ENCODE assay signal across 19 cellular contexts in genomic region chr12:128971802-128972201, GRCh38.
A peak's percentile ranks its signal among the peaks of the same experiment; 100 is the strongest.
DNase-seq lines count a peak whose midpoint lies in the region; ATAC-seq and TF ChIP-seq lines count a peak whose summit lies in the region.
"Had no signal": no experiment of that assay in that cellular context is flagged by ENCODE, and none has a peak within 500 bp of the region (broad histone marks: within the 10 kb centered on the region; RNA-seq: fewer than 3 reads in every experiment).

No MANE protein-coding gene starts in this region.

- DNase-seq in DMS153 treated with DMSO at 0.1 percent for 48 hours (lab: John Stamatoyannopoulos, UW; ENCODE audit: unreplicated experiment): peak; percentile 81
- peak; percentile 62 for DNase-seq in NCI-H1092 treated with DMSO at 0.1 percent for 48 hours (lab: John Stamatoyannopoulos, UW)
- DNase-seq in NCI-H526 (lab: John Stamatoyannopoulos, UW): peak; percentile 24 to 70
- peak; percentile 2 for DNase-seq in kidney glomerular epithelial cell (lab: John Stamatoyannopoulos, UW)
- DNase-seq in cerebellar cortex (ENCODE audit: low spot score): no peak
- DNase-seq in activated CD4-positive, alpha-beta T cell treated with anti-CD3 and anti-CD28 coated beads for 36 hours: no peak
- no peak for DNase-seq in left lobe of liver (ENCODE audit: low spot score)
- DNase-seq in smooth muscle cell (lab: John Stamatoyannopoulos, UW; ENCODE audit: unreplicated experiment): no peak
- DNase-seq: activated CD4-positive, alpha-beta T cell treated with anti-CD3 and anti-CD28 coated beads, Interleukin-2, amount 10 ng/mL, durations not matched to agents 7 days and 5 days; activated T-cell treated with anti-CD3 and anti-CD28 coated beads, Interleukin-2, amount 50 U/mL, for 72 hours; BE2C; heart right ventricle; left colon; NCI-H2227 treated with DMSO at 0.1 percent for 48 hours; T-helper 17 cell; trophoblast cell had no signal

- no peaks in the 10 kb centered on the region for H3F3A ChIP-seq in smooth muscle cell (ENCODE audit: low read depth)

- no peak overlapping the region for H2AFZ ChIP-seq in smooth muscle cell (ENCODE audit: low read depth)

- CTCF ChIA-PET in activated CD4-positive, alpha-beta T cell treated with anti-CD3 and anti-CD28 coated beads for 36 hours (lab: Charles Lee): interaction anchor here (0.5 kb wide), 1 partner anchor 243 kb away, joined by 3 read pairs; no protein-coding TSS in a partner anchor

- peaks cover 5% of the 10 kb centered on the region for H3K4me1 Mint-ChIP-seq in activated CD4-positive, alpha-beta T cell treated with anti-CD3 and anti-CD28 coated beads for 36 hours

- H3K36me3 Mint-ChIP-seq in activated CD4-positive, alpha-beta T cell treated with anti-CD3 and anti-CD28 coated beads for 36 hours (ENCODE audit: low read depth): no peaks in the 10 kb centered on the region

- peaks cover 54% of the 10 kb centered on the region for H3K27me3 ChIP-seq in smooth muscle cell (ENCODE audit: low read depth)
- H3K27me3 ChIP-seq: BE2C had no signal

- H4K20me1 ChIP-seq in smooth muscle cell (ENCODE audit: low read depth): no peaks in the 10 kb centered on the region

- no peaks in the 10 kb centered on the region for H3K9me3 ChIP-seq in smooth muscle cell (replicated peaks; ENCODE audit: low read depth)
- H3K9me3 ChIP-seq: BE2C, heart right ventricle had no signal

- H3K4me3 Mint-ChIP-seq in activated CD4-positive, alpha-beta T cell treated with anti-CD3 and anti-CD28 coated beads for 36 hours: no peak overlapping the region
- H3K4me3 Mint-ChIP-seq: activated CD4-positive, alpha-beta T cell treated with anti-CD3 and anti-CD28 coated beads, Interleukin-2, amount 10 ng/mL, durations not matched to agents 7 days and 5 days; activated T-cell treated with anti-CD3 and anti-CD28 coated beads, Interleukin-2, amount 50 U/mL, for 72 hours; T-helper 17 cell had no signal

- intact Hi-C loops in activated CD4-positive, alpha-beta T cell treated with anti-CD3 and anti-CD28 coated beads for 36 hours (cut with DNase I, micrococcal nuclease): no loop called here

- H3K4me3 ChIP-seq in smooth muscle cell: no peak overlapping the region
- H3K4me3 ChIP-seq: coronary artery, heart right ventricle had no signal

- POLR2A ChIA-PET in activated CD4-positive, alpha-beta T cell treated with anti-CD3 and anti-CD28 coated beads for 36 hours (lab: Charles Lee): no interaction called here

- TF ChIP-seq CTCF in smooth muscle cell (IDR thresholded peaks at IDR 0.05; ENCODE audit: borderline replicate concordance, insufficient read depth, poor library complexity, severe bottlenecking): no peak

- no peak overlapping the region for H3K4me2 ChIP-seq in smooth muscle cell

- H3K9ac ChIP-seq in smooth muscle cell (ENCODE audit: low read depth): no peak overlapping the region

- H3K4me1 ChIP-seq in smooth muscle cell (ENCODE audit: low read depth): no peaks in the 10 kb centered on the region
- H3K4me1 ChIP-seq: BE2C, heart right ventricle had no signal

- no peaks in the 10 kb centered on the region for H3K9me3 Mint-ChIP-seq in activated CD4-positive, alpha-beta T cell treated with anti-CD3 and anti-CD28 coated beads for 36 hours (ENCODE audit: low read depth)
- H3K9me3 Mint-ChIP-seq: activated CD4-positive, alpha-beta T cell treated with anti-CD3 and anti-CD28 coated beads, Interleukin-2, amount 10 ng/mL, durations not matched to agents 7 days and 5 days; activated T-cell treated with anti-CD3 and anti-CD28 coated beads, Interleukin-2, amount 50 U/mL, for 72 hours; IgD-negative memory B cell had no signal

- ATAC-seq in activated CD4-positive, alpha-beta T cell treated with anti-CD3 and anti-CD28 coated beads for 36 hours: no peak
- no peak for ATAC-seq in left lobe of liver
- ATAC-seq: activated T-cell treated with anti-CD3 and anti-CD28 coated beads, Interleukin-2, amount 50 U/mL, for 72 hours; heart right ventricle; left colon; T-helper 17 cell had no signal

- no peaks in the 10 kb centered on the region for H3K79me2 ChIP-seq in smooth muscle cell (ENCODE audit: low read depth)

- H3K27ac Mint-ChIP-seq in activated CD4-positive, alpha-beta T cell treated with anti-CD3 and anti-CD28 coated beads for 36 hours: no peak overlapping the region
- H3K27ac Mint-ChIP-seq: activated CD4-positive, alpha-beta T cell treated with anti-CD3 and anti-CD28 coated beads, Interleukin-2, amount 10 ng/mL, durations not matched to agents 7 days and 5 days; activated T-cell treated with anti-CD3 and anti-CD28 coated beads, Interleukin-2, amount 50 U/mL, for 72 hours; IgD-negative memory B cell; T-helper 17 cell had no signal

- no peak overlapping the region for H3K27ac ChIP-seq in smooth muscle cell (ENCODE audit: low read depth)
- H3K27ac ChIP-seq: coronary artery, heart right ventricle, RWPE1 had no signal

- H3K36me3 ChIP-seq in smooth muscle cell (ENCODE audit: low read depth): no peaks in the 10 kb centered on the region
- H3K36me3 ChIP-seq: BE2C, heart right ventricle had no signal

- WGBS in smooth muscle cell (ENCODE audit: low lambda C conversion rate): 55% methylated on average over 11 of the region's 11 CpGs

- H3K27me3 Mint-ChIP-seq in activated CD4-positive, alpha-beta T cell treated with anti-CD3 and anti-CD28 coated beads for 36 hours: peaks cover 22% of the 10 kb centered on the region
- H3K27me3 Mint-ChIP-seq: activated CD4-positive, alpha-beta T cell treated with anti-CD3 and anti-CD28 coated beads, Interleukin-2, amount 10 ng/mL, durations not matched to agents 7 days and 5 days had no signal

Comparison
In these comparisons a context has a peak if more than half of its experiments do, and no peak if none do; other contexts are left out.
1. DNase-seq: peak in DMS153 treated with DMSO at 0.1 percent for 48 hours (single experiment), NCI-H1092 treated with DMSO at 0.1 percent for 48 hours (single experiment), NCI-H526 (2 of 2) and kidney glomerular epithelial cell (single experiment); none in cerebellar cortex (single experiment), activated CD4-positive, alpha-beta T cell treated with anti-CD3 and anti-CD28 coated beads for 36 hours (single experiment), left lobe of liver (single experiment) and smooth muscle cell (single experiment).